Comparison of ENCODE assay signal across 8 cellular contexts in genomic region chr11:10751581-10751940, GRCh38. TPM values are rescaled to one million over a fixed set of nuclear protein-coding genes. Genes with fewer than 3 reads are reported as not detected.
DNase-seq lines count a peak whose midpoint lies in the region; ATAC-seq and TF ChIP-seq lines count a peak whose summit lies in the region.

No MANE protein-coding gene starts in this region.

- 2% methylated on average over 14 of the region's 14 CpGs for WGBS in ectodermal cell, 2 experiments

- H3K4me3 ChIP-seq in NB4 (ENCODE audit: low read depth, low read length): peak overlapping the region; percentile 95
- H3K4me3 ChIP-seq in ectodermal cell (ENCODE audit: insufficient read depth, low read depth, low read length): peak overlapping the region; percentile 92
- H3K4me3 ChIP-seq in mucosa of stomach (ENCODE audit: low read length): peak overlapping the region; percentile 95

- no peaks in the 10 kb centered on the region for H3K9me3 ChIP-seq in ectodermal cell (ENCODE audit: control insufficient read depth, low read length)
- H3K9me3 ChIP-seq in mucosa of stomach (ENCODE audit: control insufficient read depth, low read length): no peaks in the 10 kb centered on the region

- TF ChIP-seq CTCF in NB4 (IDR thresholded peaks at IDR 0.05; ENCODE audit: low read depth, low read length): no peak

- peaks cover 6% of the 10 kb centered on the region for H3K4me1 ChIP-seq in ectodermal cell (ENCODE audit: control insufficient read depth, insufficient read depth, low read length)
- H3K4me1 ChIP-seq in mucosa of stomach (ENCODE audit: control insufficient read depth, insufficient read depth, low read length): no peaks in the 10 kb centered on the region

- H3K27ac ChIP-seq in ectodermal cell (ENCODE audit: insufficient read depth, low read depth, low read length, poor library complexity, severe bottlenecking): no peak overlapping the region

- ATAC-seq in HG03457 (IDR thresholded peaks at IDR 0.05; ENCODE audit: unreplicated experiment): no peak

- peak; percentile 5 for DNase-seq in stimulated activated CD4-positive, alpha-beta T cell treated with anti-CD3 and anti-CD28 coated beads, Interleukin-15, amount 100 ng/mL, for 24 hours
- DNase-seq in stimulated activated CD4-positive, alpha-beta T cell treated with anti-CD3 and anti-CD28 coated beads, Interleukin-2, amount 100 ng/mL, for 24 hours: no peak
- DNase-seq in NB4 (ENCODE audit: low read depth): no peak
- DNase-seq in stimulated activated naive CD4-positive, alpha-beta T cell treated with Interleukin-2 at 50 U/mL for 16 hours (lab: John Stamatoyannopoulos, UW): no peak
- DNase-seq in SHP77 treated with DMSO at 0.1 percent for 48 hours (lab: John Stamatoyannopoulos, UW): no peak

- peaks cover 13% of the 10 kb centered on the region for H3K36me3 ChIP-seq in ectodermal cell (ENCODE audit: control insufficient read depth, insufficient read depth, low read length)
- H3K36me3 ChIP-seq in mucosa of stomach (ENCODE audit: control insufficient read depth, insufficient read depth, low read length): no peaks in the 10 kb centered on the region

- TF ChIP-seq POLR2A in NB4 (IDR thresholded peaks at IDR 0.05; ENCODE audit: extremely low read depth, insufficient read length): no peak

- peak overlapping the region; percentile 89 for H3K9ac ChIP-seq in mucosa of stomach (ENCODE audit: low read length)

- H3K27me3 ChIP-seq in ectodermal cell (ENCODE audit: control insufficient read depth, insufficient read depth, low read length, poor library complexity, severe bottlenecking) (no peaks in the 10 kb centered on the region), mucosa of stomach (ENCODE audit: control insufficient read depth, insufficient read depth, low read length) (no peaks in the 10 kb centered on the region)

RNA-seq across cellular contexts. Expression of gene CTR9, which starts 0.5 kb away (rescaled TPM):
- 36.3 TPM for polyA plus RNA-seq in ectodermal cell (2013, experiment 1 of 4)
- polyA plus RNA-seq in ectodermal cell (2013, experiment 2 of 4): 34.1 TPM
- polyA plus RNA-seq in ectodermal cell (2013, experiment 3 of 4): 31.6 TPM
- 35.8 TPM for polyA plus RNA-seq in ectodermal cell (2013, experiment 4 of 4)

RNA-seq across cellular contexts. Expression of gene EIF4G2, which starts 57.2 kb away (rescaled TPM):
- 1,042 TPM for polyA plus RNA-seq in ectodermal cell (2013, experiment 1 of 4)
- 1,000 TPM for polyA plus RNA-seq in ectodermal cell (2013, experiment 2 of 4)
- polyA plus RNA-seq in ectodermal cell (2013, experiment 3 of 4): 812 TPM
- 895 TPM for polyA plus RNA-seq in ectodermal cell (2013, experiment 4 of 4)

RNA-seq across cellular contexts. Expression of gene IRAG1, which starts 58.0 kb away (rescaled TPM):
- 5.6 TPM for polyA plus RNA-seq in ectodermal cell (2013, experiment 1 of 4)
- 7.1 TPM for polyA plus RNA-seq in ectodermal cell (2013, experiment 2 of 4)
- polyA plus RNA-seq in ectodermal cell (2013, experiment 3 of 4): 5.7 TPM
- 5.8 TPM for polyA plus RNA-seq in ectodermal cell (2013, experiment 4 of 4)
